1 cellular context compared by ENCODE assay signal in genomic region chr20:46312075-46312944, GRCh38.
TF ChIP-seq lines count a peak whose summit lies in the region.

No MANE protein-coding gene starts in this region.

TF ChIP-seq in K562, 482 proteins besides CTCF, POLR2A, EP300 and RAD21 (continued from another document and continues in another):
- TF ChIP-seq ZBTB40 (IDR thresholded peaks at IDR 0.05) (peak; percentile 69), ZBTB40 (CRISPR knock-in tag; IDR thresholded peaks at IDR 0.05) (no peak), ZBTB17 (CRISPR knock-in tag; IDR thresholded peaks at IDR 0.05) (no peak), NFATC3 (IDR thresholded peaks at IDR 0.05) (no peak), ZBTB5 (IDR thresholded peaks at IDR 0.05) (peak; percentile 40; the same call in 1 of the 2 replicates), RBFOX2 (IDR thresholded peaks at IDR 0.05; ENCODE audit: low read depth, low read length) (peak; percentile 31; the same call in 1 of the 2 replicates), PHTF2 (CRISPR knock-in tag; IDR thresholded peaks at IDR 0.05) (no peak), POLR2G (IDR thresholded peaks at IDR 0.05; ENCODE audit: low read depth, low read length) (peak; percentile 42), BMI1 (IDR thresholded peaks at IDR 0.05; ENCODE audit: low read length) (no peak), CC2D1A (IDR thresholded peaks at IDR 0.05) (peak; percentile 13; the same call in 1 of the 2 replicates), ZNF146 (CRISPR knock-in tag; IDR thresholded peaks at IDR 0.05; ENCODE audit: unreplicated experiment) (no peak), USF2 (CRISPR knock-in tag; IDR thresholded peaks at IDR 0.05) (no peak), TCF7L2 (IDR thresholded peaks at IDR 0.05; ENCODE audit: low read depth, low read length) (no peak), ESRRA (IDR thresholded peaks at IDR 0.05; ENCODE audit: borderline replicate concordance, low read depth) (peak; percentile 22; the same call in 1 of the 2 replicates), MLLT1 (IDR thresholded peaks at IDR 0.05) (peak; percentile 6 to 53; a peak in 2 of 4 replicates), SETDB1 (IDR thresholded peaks at IDR 0.05; ENCODE audit: low read length) (no peak), CCNT2 (IDR thresholded peaks at IDR 0.05; ENCODE audit: borderline replicate concordance, extremely low read depth, insufficient read length, low read depth, low read length) (peak; percentile 31), RB1 (IDR thresholded peaks at IDR 0.05; ENCODE audit: low read depth) (peak; percentile 72; the same call in 1 of the 2 replicates), SMARCA4 (IDR thresholded peaks at IDR 0.05) (peak; percentile 44; the same call in 1 of the 2 replicates), NR1H2 (CRISPR knock-in tag; IDR thresholded peaks at IDR 0.05) (no peak), MTA2 (IDR thresholded peaks at IDR 0.05; ENCODE audit: low read depth) (no peak), TFAP4 (CRISPR knock-in tag; IDR thresholded peaks at IDR 0.05; ENCODE audit: borderline replicate concordance) (peak; percentile 50; the same call in 1 of the 2 replicates), MTA3 (IDR thresholded peaks at IDR 0.05; ENCODE audit: borderline replicate concordance) (0 out of 2 replicates have a peak, but pooled peaks have one; percentile 34), POLR2H (tag; IDR thresholded peaks at IDR 0.05; ENCODE audit: low read depth) (no peak), IRF1 (CRISPR knock-in tag; IDR thresholded peaks at IDR 0.05; ENCODE audit: borderline replicate concordance) (no peak), VEZF1 (CRISPR knock-in tag; IDR thresholded peaks at IDR 0.05) (0 out of 2 replicates have a peak, but pooled peaks have one; percentile 34), DPF2 (IDR thresholded peaks at IDR 0.05) (0 out of 2 replicates have a peak, but pooled peaks have one; percentile 53), ARID1B (IDR thresholded peaks at IDR 0.05) (peak; percentile 50; the same call in 1 of the 2 replicates), ATF7 (IDR thresholded peaks at IDR 0.05) (0 out of 2 replicates have a peak, but pooled peaks have one; percentile 10), ZNF140 (CRISPR knock-in tag; IDR thresholded peaks at IDR 0.05) (no peak), ZNF41 (CRISPR knock-in tag; conservative IDR thresholded peaks at IDR 0.05) (no peak), BCOR (IDR thresholded peaks at IDR 0.05) (peak; percentile 9; the same call in 1 of the 2 replicates)
- TF ChIP-seq, protein P1, sequence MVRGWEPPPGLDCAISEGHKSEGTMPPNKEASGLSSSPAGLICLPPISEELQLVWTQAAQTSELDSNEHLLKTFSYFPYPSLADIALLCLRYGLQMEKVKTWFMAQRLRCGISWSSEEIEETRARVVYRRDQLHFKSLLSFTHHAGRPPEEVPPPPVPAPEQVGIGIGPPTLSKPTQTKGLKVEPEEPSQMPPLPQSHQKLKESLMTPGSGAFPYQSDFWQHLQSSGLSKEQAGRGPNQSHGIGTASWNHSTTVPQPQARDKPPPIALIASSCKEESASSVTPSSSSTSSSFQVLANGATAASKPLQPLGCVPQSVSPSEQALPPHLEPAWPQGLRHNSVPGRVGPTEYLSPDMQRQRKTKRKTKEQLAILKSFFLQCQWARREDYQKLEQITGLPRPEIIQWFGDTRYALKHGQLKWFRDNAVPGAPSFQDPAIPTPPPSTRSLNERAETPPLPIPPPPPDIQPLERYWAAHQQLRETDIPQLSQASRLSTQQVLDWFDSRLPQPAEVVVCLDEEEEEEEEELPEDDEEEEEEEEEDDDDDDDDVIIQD (CRISPR knock-in tag; IDR thresholded peaks at IDR 0.05): no peak
- TF ChIP-seq, protein P2, sequence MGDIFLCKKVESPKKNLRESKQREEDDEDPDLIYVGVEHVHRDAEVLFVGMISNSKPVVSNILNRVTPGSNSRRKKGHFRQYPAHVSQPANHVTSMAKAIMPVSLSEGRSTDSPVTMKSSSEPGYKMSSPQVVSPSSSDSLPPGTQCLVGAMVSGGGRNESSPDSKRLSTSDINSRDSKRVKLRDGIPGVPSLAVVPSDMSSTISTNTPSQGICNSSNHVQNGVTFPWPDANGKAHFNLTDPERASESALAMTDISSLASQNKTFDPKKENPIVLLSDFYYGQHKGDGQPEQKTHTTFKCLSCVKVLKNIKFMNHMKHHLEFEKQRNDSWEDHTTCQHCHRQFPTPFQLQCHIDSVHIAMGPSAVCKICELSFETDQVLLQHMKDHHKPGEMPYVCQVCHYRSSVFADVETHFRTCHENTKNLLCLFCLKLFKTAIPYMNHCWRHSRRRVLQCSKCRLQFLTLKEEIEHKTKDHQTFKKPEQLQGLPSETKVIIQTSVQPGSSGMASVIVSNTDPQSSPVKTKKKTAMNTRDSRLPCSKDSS (IDR thresholded peaks at IDR 0.05; ENCODE audit: low read depth, partially characterized antibody): peak; percentile 6
- TF ChIP-seq, protein P3, sequence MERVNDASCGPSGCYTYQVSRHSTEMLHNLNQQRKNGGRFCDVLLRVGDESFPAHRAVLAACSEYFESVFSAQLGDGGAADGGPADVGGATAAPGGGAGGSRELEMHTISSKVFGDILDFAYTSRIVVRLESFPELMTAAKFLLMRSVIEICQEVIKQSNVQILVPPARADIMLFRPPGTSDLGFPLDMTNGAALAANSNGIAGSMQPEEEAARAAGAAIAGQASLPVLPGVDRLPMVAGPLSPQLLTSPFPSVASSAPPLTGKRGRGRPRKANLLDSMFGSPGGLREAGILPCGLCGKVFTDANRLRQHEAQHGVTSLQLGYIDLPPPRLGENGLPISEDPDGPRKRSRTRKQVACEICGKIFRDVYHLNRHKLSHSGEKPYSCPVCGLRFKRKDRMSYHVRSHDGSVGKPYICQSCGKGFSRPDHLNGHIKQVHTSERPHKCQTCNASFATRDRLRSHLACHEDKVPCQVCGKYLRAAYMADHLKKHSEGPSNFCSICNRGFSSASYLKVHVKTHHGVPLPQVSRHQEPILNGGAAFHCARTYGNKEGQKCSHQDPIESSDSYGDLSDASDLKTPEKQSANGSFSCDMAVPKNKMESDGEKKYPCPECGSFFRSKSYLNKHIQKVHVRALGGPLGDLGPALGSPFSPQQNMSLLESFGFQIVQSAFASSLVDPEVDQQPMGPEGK (CRISPR knock-in tag; IDR thresholded peaks at IDR 0.05; ENCODE audit: borderline replicate concordance): no peak
